13 cellular contexts compared by ENCODE assay signal in the genomic region with DNA sequence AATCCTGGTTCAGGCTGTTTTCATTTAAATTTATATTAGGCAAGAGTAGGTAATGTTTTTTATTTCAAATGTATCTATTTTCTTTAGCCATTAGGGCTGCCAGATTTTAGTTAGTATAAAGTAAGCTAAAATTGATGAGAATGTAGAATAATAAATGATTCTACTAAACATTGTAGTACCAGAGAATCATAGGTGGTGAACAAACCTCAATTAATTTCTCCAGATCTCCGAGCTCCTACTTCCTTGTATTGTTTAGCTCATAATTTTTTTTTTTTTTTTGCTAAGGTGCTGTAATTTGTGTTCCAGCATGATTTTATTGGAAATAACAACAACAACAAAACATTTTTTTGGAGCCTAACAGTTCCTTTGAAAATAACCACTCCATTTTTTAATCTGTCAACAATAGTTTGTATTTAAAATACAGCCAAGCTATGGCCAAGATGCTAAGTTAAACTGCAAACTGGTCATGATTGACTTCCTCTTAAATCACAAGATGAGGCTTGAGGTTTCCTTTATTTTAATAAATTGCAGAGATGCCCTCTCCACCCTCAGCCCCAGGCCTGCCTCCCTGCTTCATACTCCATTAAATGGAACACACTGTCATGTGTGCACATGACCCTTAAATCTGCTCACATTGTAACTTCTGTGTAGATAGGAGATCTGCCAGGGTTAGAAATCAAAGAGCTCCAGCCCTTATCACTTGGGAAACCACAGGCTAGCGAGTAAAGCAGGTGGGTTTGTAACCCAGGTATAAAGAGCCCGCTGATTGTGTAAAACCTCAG. TPM values are rescaled to one million over a fixed set of nuclear protein-coding genes. Genes with fewer than 3 reads are reported as not detected.
DNase-seq lines count a peak whose midpoint lies in the region; TF ChIP-seq lines count a peak whose summit lies in the region.
"Had no signal": no experiment of that assay in that cellular context is flagged by ENCODE, and none has a peak within 500 bp of the region (broad histone marks: within the 10 kb centered on the region; RNA-seq: fewer than 3 reads in every experiment).

No MANE protein-coding gene starts in this region.

- no peaks in the 10 kb centered on the region for H3K36me3 ChIP-seq in breast epithelium

- peaks cover 7% of the 10 kb centered on the region for H3K9me3 Mint-ChIP-seq in MCF 10A (ENCODE audit: unreplicated experiment)
- H3K9me3 Mint-ChIP-seq: activated CD4-positive, alpha-beta T cell treated with anti-CD3 and anti-CD28 coated beads, Interleukin-2, amount 10 ng/mL, durations not matched to agents 24 days and 14 days had no signal

- peaks cover 4% of the 10 kb centered on the region for H3K36me3 Mint-ChIP-seq in MCF 10A (ENCODE audit: insufficient read depth, unreplicated experiment)

- no peaks in the 10 kb centered on the region for H3K27me3 ChIP-seq in breast epithelium

- no peak for TF ChIP-seq POLR2A in breast epithelium (IDR thresholded peaks at IDR 0.05)

- peaks cover 4% of the 10 kb centered on the region for H3K4me1 Mint-ChIP-seq in MCF 10A (ENCODE audit: insufficient read depth, unreplicated experiment)

- H3K9me3 ChIP-seq in breast epithelium: no peaks in the 10 kb centered on the region

- TF ChIP-seq CTCF in MCF 10A (IDR thresholded peaks at IDR 0.05; ENCODE audit: unreplicated experiment) (no peak), breast epithelium (IDR thresholded peaks at IDR 0.05) (no peak)

- no peak overlapping the region for H3K27ac ChIP-seq in breast epithelium
- H3K27ac ChIP-seq: SK-N-MC had no signal

- TSS peak; percentile 8 for BruUV-seq in MCF 10A (replicated peaks; lab: Mats Ljungman, UMichigan)

- POLR2A ChIA-PET in MCF 10A (lab: Yijun Ruan, JAX): interaction anchor here (0.7 to 1.5 kb wide), 4 partner anchors 10 to 20 kb away, joined by 3 to 4 read pairs (median 4); no protein-coding TSS in a partner anchor

- H3K4me3 ChIP-seq in breast epithelium: no peak overlapping the region
- H3K4me3 ChIP-seq: SK-N-MC had no signal

- H3K27me3 Mint-ChIP-seq in MCF 10A (ENCODE audit: insufficient read depth, unreplicated experiment): no peaks in the 10 kb centered on the region
- H3K27me3 Mint-ChIP-seq: activated CD4-positive, alpha-beta T cell treated with anti-CD3 and anti-CD28 coated beads, Interleukin-2, amount 10 ng/mL, durations not matched to agents 24 days and 14 days had no signal

- intact Hi-C loops in MCF 10A (cut with micrococcal nuclease) (no loop called here), breast epithelium (cut with DNase I; ENCODE audit: low total_unique reads) (no loop called here)

- no peak overlapping the region for H3K27ac Mint-ChIP-seq in MCF 10A (ENCODE audit: low read depth, unreplicated experiment)
- H3K27ac Mint-ChIP-seq: activated CD4-positive, alpha-beta T cell treated with anti-CD3 and anti-CD28 coated beads, Interleukin-2, amount 10 ng/mL, durations not matched to agents 24 days and 14 days had no signal

- no peaks in the 10 kb centered on the region for H3K4me1 ChIP-seq in breast epithelium

- no peak overlapping the region for H3K4me3 Mint-ChIP-seq in MCF 10A (ENCODE audit: unreplicated experiment)
- H3K4me3 Mint-ChIP-seq: activated CD4-positive, alpha-beta T cell treated with anti-CD3 and anti-CD28 coated beads, Interleukin-2, amount 10 ng/mL, durations not matched to agents 24 days and 14 days had no signal

- CTCF ChIA-PET in MCF 10A (lab: Yijun Ruan, JAX): interaction anchor here (1.1 to 1.6 kb wide), 5 partner anchors 15 to 124 kb away, joined by 3 to 10 read pairs (median 4); no protein-coding TSS in a partner anchor

- DNase-seq in MCF 10A (ENCODE audit: unreplicated experiment) (no peak), breast epithelium (ENCODE audit: low spot score in 2 of 2) (no peak), dermis blood vessel endothelial cell (peak; percentile 32), mesenteric fat pad (ENCODE audit: low spot score) (peak; percentile 88), COLO668 (lab: John Stamatoyannopoulos, UW; ENCODE audit: unreplicated experiment) (no peak), hippocampal formation (lab: John Stamatoyannopoulos, UW) (no peak), NCI-H2107 (lab: John Stamatoyannopoulos, UW) (no peak)
- DNase-seq in stimulated activated CD8-positive, alpha-beta memory T cell treated with anti-CD3 and anti-CD28 coated beads, Interleukin-4, amount 100 ng/mL, for 48 hours: no peak
- DNase-seq: activated CD4-positive, alpha-beta T cell treated with anti-CD3 and anti-CD28 coated beads, Interleukin-2, amount 10 ng/mL, durations not matched to agents 24 days and 14 days; H7; NCI-H1048; NCI-H748 treated with DMSO at 0.1 percent for 48 hours had no signal

RNA-seq across cellular contexts. Expression of gene DUSP22, which starts 20.6 kb away (rescaled TPM):
- 29.4 and 40.7 TPM in 2 replicates for total RNA-seq in MCF 10A (2022)
- total RNA-seq in breast epithelium: 10 to 100 TPM; 55.6 to 81.9 (median 59.0) TPM
- total RNA-seq in dermis blood vessel endothelial cell: 40.8 and 44.3 TPM in 2 replicates
- 75.0 TPM for total RNA-seq in mesenteric fat pad

Comparison
In these comparisons a context has a peak if more than half of its experiments do, and no peak if none do; other contexts are left out.
1. DNase-seq: peak in dermis blood vessel endothelial cell (single experiment) and mesenteric fat pad (single experiment); none in MCF 10A (single experiment), breast epithelium (0 of 2), stimulated activated CD8-positive, alpha-beta memory T cell treated with anti-CD3 and anti-CD28 coated beads, Interleukin-4, amount 100 ng/mL, for 48 hours (single experiment), COLO668 (single experiment), hippocampal formation (0 of 2) and NCI-H2107 (single experiment).